24 cellular contexts compared by ENCODE assay signal in genomic region chr9:77659926-77660325, GRCh38. TPM values are rescaled to one million over a fixed set of nuclear protein-coding genes. Genes with fewer than 3 reads are reported as not detected.
"Had no signal": no experiment of that assay in that cellular context is flagged by ENCODE, and none has a peak within 500 bp of the region (broad histone marks: within the 10 kb centered on the region; RNA-seq: fewer than 3 reads in every experiment).

No MANE protein-coding gene starts in this region.

- ATAC-seq: left colon; left ventricle myocardium superior; lower lobe of right lung; natural killer cell treated with Interleukin-12 subunit alpha and Interleukin-12 subunit beta and Interleukin-15 and Interleukin-18, amount 100 ng/mL, for 72 hours; pancreas; right lobe of liver; stimulated activated memory B cell treated with anti-CD40 and anti-IgM and Interleukin-4, amounts not matched to agents 10 μg/mL and 1 μg/mL and 100 μg/mL, for 72 hours; stimulated activated naive CD8-positive, alpha-beta T cell treated with anti-CD3 and anti-CD28 coated beads, Interleukin-15, Interleukin-2, amounts not matched to agents 100 U/mL and 50 U/mL, for 24 hours had no signal

- H3K36me3 ChIP-seq: esophagus squamous epithelium, lower lobe of right lung, pancreas, right lobe of liver, thoracic aorta had no signal

- H3K4me3 ChIP-seq: coronary artery, esophagus squamous epithelium, lower lobe of right lung, pancreas, right lobe of liver, smooth muscle cell, thoracic aorta had no signal

- H3K27ac ChIP-seq: coronary artery, esophagus squamous epithelium, lower lobe of right lung, pancreas, right lobe of liver, thoracic aorta had no signal

- DNase-seq: dermis blood vessel endothelial cell; effector memory CD4-positive, alpha-beta T cell; esophagus squamous epithelium; foreskin melanocyte; glutamatergic neuron; hypothalamus; immature natural killer cell; islet precursor cell; kidney glomerular epithelial cell; left colon; left ventricle myocardium superior; lower lobe of right lung; occipital lobe; pancreas; right lobe of liver; stimulated activated CD4-positive, alpha-beta T cell treated with anti-CD3 and anti-CD28 coated beads, Interleukin-2, amount 100 ng/mL, for 24 hours; stimulated activated CD4-positive, alpha-beta T cell treated with anti-CD3 and anti-CD28 coated beads, Interleukin-4, amount 100 ng/mL, for 24 hours; stimulated activated naive CD8-positive, alpha-beta T cell treated with anti-CD3 and anti-CD28 coated beads, Interleukin-15, Interleukin-2, amounts not matched to agents 100 U/mL and 50 U/mL, for 24 hours had no signal

- H3K4me2 ChIP-seq: smooth muscle cell had no signal

- H3K9me3 ChIP-seq: esophagus squamous epithelium, lower lobe of right lung, pancreas, right lobe of liver, thoracic aorta had no signal

- H3K27me3 ChIP-seq: esophagus squamous epithelium, pancreas, right lobe of liver had no signal

- H3K4me1 ChIP-seq: lower lobe of right lung had no signal

RNA-seq across cellular contexts. Expression of gene GNA14, which starts 11.8 kb away (rescaled TPM):
- total RNA-seq: mononuclear cell had no signal
